15 cellular contexts compared by ENCODE assay signal in genomic region chr2:97963880-97964279, GRCh38.
"Had no signal": no experiment of that assay in that cellular context is flagged by ENCODE, and none has a peak within 500 bp of the region (broad histone marks: within the 10 kb centered on the region; RNA-seq: fewer than 3 reads in every experiment).

No MANE protein-coding gene starts in this region.

- H3K4me3 Mint-ChIP-seq: activated CD4-positive, alpha-beta T cell treated with anti-CD3 and anti-CD28 coated beads, Interleukin-2, amount 10 ng/mL, durations not matched to agents 24 days and 14 days; activated naive CD4-positive, alpha-beta T cell treated with anti-CD3 and anti-CD28 coated beads, Interleukin-2, amount 50 U/mL, for 24 hours; mesothelial cell of epicardium; stimulated activated naive B cell treated with anti-CD40 and anti-IgM and Interleukin-4, amounts not matched to agents 10 μg/mL and 1 μg/mL and 100 μg/mL, for 72 hours had no signal

- H3K27me3 ChIP-seq: breast epithelium, dorsolateral prefrontal cortex, foreskin keratinocyte, right lobe of liver, tibial nerve had no signal

- DNase-seq: activated CD4-positive, alpha-beta T cell treated with anti-CD3 and anti-CD28 coated beads, Interleukin-2, amount 10 ng/mL, durations not matched to agents 24 days and 14 days; activated T-cell treated with anti-CD3 and anti-CD28 coated beads for 4 hours; dorsolateral prefrontal cortex; right lobe of liver; stimulated activated CD4-positive, alpha-beta T cell treated with anti-CD3 and anti-CD28 coated beads, Interleukin-2, amount 100 ng/mL, for 24 hours; stimulated activated naive B cell treated with anti-CD40 and anti-IgM and Interleukin-4, amounts not matched to agents 10 μg/mL and 1 μg/mL and 100 μg/mL, for 72 hours; T-helper 1 cell had no signal

- H3K9me3 Mint-ChIP-seq: activated CD4-positive, alpha-beta T cell treated with anti-CD3 and anti-CD28 coated beads, Interleukin-2, amount 10 ng/mL, durations not matched to agents 24 days and 14 days; activated naive CD4-positive, alpha-beta T cell treated with anti-CD3 and anti-CD28 coated beads, Interleukin-2, amount 50 U/mL, for 24 hours; mesothelial cell of epicardium had no signal

- H3K36me3 ChIP-seq: breast epithelium, right lobe of liver, tibial nerve had no signal

- ATAC-seq: esophagus mucosa; foreskin keratinocyte; right lobe of liver; stimulated activated naive B cell treated with anti-CD40 and anti-IgM and Interleukin-4, amounts not matched to agents 10 μg/mL and 1 μg/mL and 100 μg/mL, for 72 hours had no signal

- H3K9me3 ChIP-seq: breast epithelium, right lobe of liver, tibial nerve had no signal

- FAIRE-seq: kidney had no signal

- H3K27me3 Mint-ChIP-seq: activated CD4-positive, alpha-beta T cell treated with anti-CD3 and anti-CD28 coated beads, Interleukin-2, amount 10 ng/mL, durations not matched to agents 24 days and 14 days; activated naive CD4-positive, alpha-beta T cell treated with anti-CD3 and anti-CD28 coated beads, Interleukin-2, amount 50 U/mL, for 24 hours; stimulated activated naive B cell treated with anti-CD40 and anti-IgM and Interleukin-4, amounts not matched to agents 10 μg/mL and 1 μg/mL and 100 μg/mL, for 72 hours had no signal

- H3K27ac Mint-ChIP-seq: activated CD4-positive, alpha-beta T cell treated with anti-CD3 and anti-CD28 coated beads, Interleukin-2, amount 10 ng/mL, durations not matched to agents 24 days and 14 days; activated naive CD4-positive, alpha-beta T cell treated with anti-CD3 and anti-CD28 coated beads, Interleukin-2, amount 50 U/mL, for 24 hours; activated T-helper 2 cell treated with anti-CD3 and anti-CD28 coated beads, Interferon-gamma antibody, Interleukin-2, Interleukin-4, amounts not matched to agents 10 μg/mL and 5 μg/mL and 100 μg/mL, durations not matched to agents 14 hours and 24 hours and 36 hours; mesothelial cell of epicardium had no signal

- H3K4me3 ChIP-seq: breast epithelium, dorsolateral prefrontal cortex, right lobe of liver, tibial nerve had no signal

- H3K4me1 ChIP-seq: breast epithelium had no signal

- H3K27ac ChIP-seq: breast epithelium, dorsolateral prefrontal cortex, foreskin keratinocyte, right lobe of liver, tibial nerve had no signal
